18 cellular contexts compared by ENCODE assay signal in the genomic region with DNA sequence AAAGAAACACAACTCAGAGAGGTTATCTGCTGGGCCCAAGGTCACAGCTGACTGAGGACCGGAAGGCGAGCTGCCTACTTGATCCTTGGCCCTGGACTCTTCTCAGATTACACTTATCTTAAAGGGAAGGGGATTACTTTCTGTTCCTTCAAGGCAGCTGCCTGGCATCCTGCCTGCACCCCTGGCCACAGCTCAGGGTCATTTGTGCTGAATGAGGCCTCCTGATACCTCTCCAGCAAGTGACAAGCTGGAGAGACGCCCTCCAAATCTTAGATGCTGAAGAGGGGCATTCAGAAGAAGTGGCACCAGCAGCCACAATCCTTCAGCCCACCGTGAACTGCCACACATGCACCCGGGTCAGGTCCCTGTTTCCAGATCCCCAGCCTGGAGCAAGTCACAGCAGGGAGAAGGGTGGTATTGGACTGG. TPM values are rescaled to one million over a fixed set of nuclear protein-coding genes. Genes with fewer than 3 reads are reported as not detected.
DNase-seq lines count a peak whose midpoint lies in the region; ATAC-seq and TF ChIP-seq lines count a peak whose summit lies in the region.
"Had no signal": no experiment of that assay in that cellular context is flagged by ENCODE, and none has a peak within 500 bp of the region (broad histone marks: within the 10 kb centered on the region; RNA-seq: fewer than 3 reads in every experiment).

No MANE protein-coding gene starts in this region.

- TF ChIP-seq EP300 in tibial nerve (IDR thresholded peaks at IDR 0.05) = no peak

- peak overlapping the region; percentile 76 to 99 (median 99) for H3K27ac Mint-ChIP-seq in brain
- H3K27ac Mint-ChIP-seq: activated T-helper 2 cell treated with anti-CD3 and anti-CD28 coated beads, Interferon-gamma antibody, Interleukin-2, Interleukin-4, amounts not matched to agents 10 μg/mL and 5 μg/mL and 100 μg/mL, durations not matched to agents 14 hours and 24 hours and 36 hours; memory B cell had no signal

- peaks cover 80% of the 10 kb centered on the region for H3K4me1 Mint-ChIP-seq in brain

- H3K36me3 ChIP-seq in cardiac muscle cell = no peaks in the 10 kb centered on the region
- no peaks in the 10 kb centered on the region for H3K36me3 ChIP-seq in left ventricle myocardium inferior
- no peaks in the 10 kb centered on the region for H3K36me3 ChIP-seq in mucosa of rectum (ENCODE audit: control insufficient read depth in 2 of 2, insufficient read depth in 2 of 2, low read length in 2 of 2)
- H3K36me3 ChIP-seq in tibial nerve = no peaks in the 10 kb centered on the region
- H3K36me3 ChIP-seq in gastrocnemius medialis = no peaks in the 10 kb centered on the region
- H3K36me3 ChIP-seq: vagina had no signal

- DNase-seq in cardiac muscle cell (ENCODE audit: low read depth in 1 of 2, low spot score in 1 of 2) (peak in 1 of 2 donors; percentile 59), left ventricle myocardium inferior (no peak), tibial nerve (ENCODE audit: low spot score in 2 of 2) (no peak), DMS53 (lab: John Stamatoyannopoulos, UW) (no peak), iPS-NIHi11 (ENCODE audit: low spot score) (no peak), gastrocnemius medialis (no peak)
- DNase-seq: DND-41; IMR-90; NCI-H2029 treated with DMSO at 0.1 percent for 48 hours; stimulated activated naive CD8-positive, alpha-beta T cell treated with anti-CD3 and anti-CD28 coated beads, Interleukin-15, Interleukin-2, amounts not matched to agents 100 U/mL and 50 U/mL, for 24 hours had no signal

- TF ChIP-seq POLR2A in tibial nerve (IDR thresholded peaks at IDR 0.05) (no peak), gastrocnemius medialis (IDR thresholded peaks at IDR 0.05) (no peak)

- no peaks in the 10 kb centered on the region for H3K9me3 Mint-ChIP-seq in brain
- H3K9me3 Mint-ChIP-seq: activated T-helper 2 cell treated with anti-CD3 and anti-CD28 coated beads, Interferon-gamma antibody, Interleukin-2, Interleukin-4, amounts not matched to agents 10 μg/mL and 5 μg/mL and 100 μg/mL, durations not matched to agents 14 hours and 24 hours and 36 hours; memory B cell had no signal

- TF ChIP-seq CTCF in cardiac muscle cell (IDR thresholded peaks at IDR 0.05; ENCODE audit: low read depth, low read length) = no peak
- TF ChIP-seq CTCF in left ventricle myocardium inferior (IDR thresholded peaks at IDR 0.05; ENCODE audit: borderline replicate concordance) = no peak
- TF ChIP-seq CTCF in brain (conservative IDR thresholded peaks at IDR 0.05) = no peak
- no peak for TF ChIP-seq CTCF in tibial nerve (IDR thresholded peaks at IDR 0.05)
- no peak for TF ChIP-seq CTCF in gastrocnemius medialis (IDR thresholded peaks at IDR 0.05 in 4 of 5, conservative IDR thresholded peaks at IDR 0.05 in 1 of 5)

- 55 to 71% methylated on average over 5 of the region's 5 CpGs for WGBS in tibial nerve, 2 donors

- H3K4me3 Mint-ChIP-seq in brain = peak overlapping the region; percentile 38 to 80 (median 63)
- H3K4me3 Mint-ChIP-seq: memory B cell had no signal

- in situ Hi-C loops in gastrocnemius medialis (cut with MboI; ENCODE audit: low sequenced_read_pairs in 4 of 4) = no loop called here

- intact Hi-C loops in left ventricle myocardium inferior (cut with micrococcal nuclease) (no loop called here), gastrocnemius medialis (cut with DNase I; ENCODE audit: low total_unique reads) (loop anchor here (5.0 kb wide), 1 partner anchor 46 kb away; no protein-coding TSS in a partner anchor)

- no peak overlapping the region for H3K4me3 ChIP-seq in cardiac muscle cell
- H3K4me3 ChIP-seq in left ventricle myocardium inferior = no peak overlapping the region
- peak overlapping the region in 1 of 2 donors; percentile 20 for H3K4me3 ChIP-seq in mucosa of rectum (ENCODE audit: low read length in 2 of 2)
- no peak overlapping the region for H3K4me3 ChIP-seq in tibial nerve
- no peak overlapping the region for H3K4me3 ChIP-seq in gastrocnemius medialis
- H3K4me3 ChIP-seq: A549, vagina had no signal

- H3K27ac ChIP-seq in cardiac muscle cell = peak overlapping the region; percentile 90
- no peak overlapping the region for H3K27ac ChIP-seq in left ventricle myocardium inferior (replicated peaks)
- H3K27ac ChIP-seq in mucosa of rectum (ENCODE audit: low read depth in 2 of 2, low read length in 2 of 2) = peak overlapping the region; percentile 93 to 94
- H3K27ac ChIP-seq in tibial nerve = peak overlapping the region in 3 of 4 donors; percentile 56 to 84 (median 82)
- H3K27ac ChIP-seq in gastrocnemius medialis = peak overlapping the region in 1 of 4 donors; percentile 7
- H3K27ac ChIP-seq: A549, C4-2B, parathyroid adenoma, vagina had no signal

- peak overlapping the region; percentile 17 to 76 for H3K9ac ChIP-seq in mucosa of rectum (ENCODE audit: low read depth in 1 of 2, low read length in 2 of 2)
- H3K9ac ChIP-seq: parathyroid adenoma had no signal

- H3K36me3 Mint-ChIP-seq in brain = no peaks in the 10 kb centered on the region
- H3K36me3 Mint-ChIP-seq: memory B cell had no signal

- H3K4me1 ChIP-seq in cardiac muscle cell (ENCODE audit: low read depth) (peaks cover 67% of the 10 kb centered on the region), left ventricle myocardium inferior (peaks cover 42% of the 10 kb centered on the region), mucosa of rectum (ENCODE audit: control insufficient read depth in 2 of 2, insufficient read depth in 2 of 2, low read length in 2 of 2) (peaks cover 55 to 65% of the 10 kb centered on the region in 2 donors), tibial nerve (peaks cover 0 to 81% (median 22%) of the 10 kb centered on the region in 4 donors), gastrocnemius medialis (peaks cover 24 to 38% of the 10 kb centered on the region in 2 donors)

- H3K27me3 ChIP-seq in cardiac muscle cell (no peaks in the 10 kb centered on the region), left ventricle myocardium inferior (ENCODE audit: low read depth) (peaks cover 4% of the 10 kb centered on the region), mucosa of rectum (ENCODE audit: control insufficient read depth in 2 of 2, insufficient read depth in 2 of 2, low read length in 2 of 2) (peaks cover 0 to 3% of the 10 kb centered on the region in 2 donors), tibial nerve (peaks cover 0 to 7% of the 10 kb centered on the region in 2 donors), gastrocnemius medialis (peaks cover 0 to 4% (median 0%) of the 10 kb centered on the region in 3 donors)
- H3K27me3 ChIP-seq: vagina had no signal

- H3K9me3 ChIP-seq in cardiac muscle cell (ENCODE audit: low read depth) (no peaks in the 10 kb centered on the region), left ventricle myocardium inferior (replicated peaks) (no peaks in the 10 kb centered on the region), mucosa of rectum (ENCODE audit: control insufficient read depth in 2 of 2, low read length in 2 of 2) (no peaks in the 10 kb centered on the region), tibial nerve (no peaks in the 10 kb centered on the region), gastrocnemius medialis (no peaks in the 10 kb centered on the region)
- H3K9me3 ChIP-seq: A549, vagina had no signal

- ATAC-seq in gastrocnemius medialis = no peak
- ATAC-seq: A549; stimulated activated naive CD8-positive, alpha-beta T cell treated with anti-CD3 and anti-CD28 coated beads, Interleukin-15, Interleukin-2, amounts not matched to agents 100 U/mL and 50 U/mL, for 24 hours had no signal

- peaks cover under 1% of the 10 kb centered on the region for H3K27me3 Mint-ChIP-seq in brain

RNA-seq across cellular contexts. Expression of a gene that starts 3.4 kb away (rescaled TPM):
- 23.1 and 31.3 TPM in 2 replicates for total RNA-seq in cardiac muscle cell
- 9.0 and 9.1 TPM in 2 replicates for polyA plus RNA-seq in cardiac muscle cell
- total RNA-seq in left ventricle myocardium inferior = 0.96 TPM
- 38.0 TPM for polyA plus RNA-seq in brain (ENCODE audit: insufficient read depth, low read depth, low replicate concordance)
- total RNA-seq in tibial nerve = 10 to 100 TPM in 1 of 4 donors, 1 to 10 TPM in 3; 2.9 to 10.3 (median 5.4) TPM
- under 1 TPM in 2 of 4 donors, not detected in 2; 0.34 to 0.80 TPM for total RNA-seq in gastrocnemius medialis
